Comparison of ENCODE assay signal across 8 cellular contexts in the genomic region with DNA sequence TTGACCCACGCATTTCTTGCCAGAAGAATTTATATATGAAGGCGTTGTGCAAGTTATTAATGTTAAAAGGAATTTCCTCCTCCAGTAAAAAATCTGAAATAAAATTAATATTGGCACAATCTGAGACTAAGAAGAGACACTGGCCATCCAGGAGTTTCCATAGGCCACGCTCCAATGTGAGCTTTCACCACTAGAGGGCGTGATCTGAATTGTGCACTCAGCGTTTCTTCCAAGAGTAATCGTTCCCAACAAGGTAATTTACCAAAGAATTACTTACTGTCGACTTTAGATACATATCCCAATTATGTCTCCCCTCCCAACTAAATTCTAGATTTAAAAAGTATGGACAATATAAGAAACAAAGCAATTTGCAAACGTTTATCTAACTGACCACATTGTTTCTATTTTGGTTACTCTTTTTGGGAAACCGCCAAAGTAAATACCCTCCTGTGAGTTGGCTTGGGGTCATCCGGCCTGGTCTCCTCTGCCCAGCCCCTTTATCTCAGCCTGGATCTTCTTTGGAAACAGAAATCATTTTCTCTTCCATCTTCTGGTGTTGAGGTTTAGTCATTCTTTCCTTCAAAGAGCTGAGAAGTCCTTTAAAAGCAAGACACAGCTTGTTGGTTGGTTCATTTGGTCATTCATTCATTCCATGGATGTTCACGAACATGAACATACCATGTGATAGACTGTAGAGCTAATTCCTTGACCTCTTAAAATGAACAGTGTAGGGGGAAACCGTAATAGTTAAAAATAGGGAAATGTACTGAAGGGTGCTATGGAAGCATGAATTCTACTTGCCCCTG.
A peak's percentile ranks its signal among the peaks of the same experiment; 100 is the strongest.
DNase-seq lines count a peak whose midpoint lies in the region; ATAC-seq and TF ChIP-seq lines count a peak whose summit lies in the region.

No MANE protein-coding gene starts in this region.

- no peaks in the 10 kb centered on the region for H3F3A ChIP-seq in SU-DHL-6 (ENCODE audit: insufficient read depth)

- H2AFZ ChIP-seq in SU-DHL-6 (ENCODE audit: low read depth, low read length, severe bottlenecking): no peak overlapping the region

- H3K9ac ChIP-seq in SU-DHL-6 (ENCODE audit: low read length): no peak overlapping the region

- H3K79me2 ChIP-seq in SU-DHL-6 (ENCODE audit: insufficient read depth, low read length): no peaks in the 10 kb centered on the region

- H3K36me3 ChIP-seq in SU-DHL-6 (ENCODE audit: low read length) (no peaks in the 10 kb centered on the region), brain microvascular endothelial cell (replicated peaks) (no peaks in the 10 kb centered on the region)

- in situ Hi-C loops in brain microvascular endothelial cell (cut with HindIII; ENCODE audit: low pct_ligation_motif_present, low sequenced_read_pairs): no loop called here

- H3K27me3 ChIP-seq in SU-DHL-6 (ENCODE audit: low read length): no peaks in the 10 kb centered on the region
- no peaks in the 10 kb centered on the region for H3K27me3 ChIP-seq in brain microvascular endothelial cell (replicated peaks)

- no peaks in the 10 kb centered on the region for H3K9me2 ChIP-seq in SU-DHL-6 (replicated peaks; ENCODE audit: insufficient read depth, low read length)

- H3K4me3 ChIP-seq in SU-DHL-6 (ENCODE audit: insufficient read depth, low read length, poor library complexity, severe bottlenecking) (no peak overlapping the region), brain microvascular endothelial cell (ENCODE audit: low read depth, low read length) (no peak overlapping the region)

- H3K27ac ChIP-seq in SU-DHL-6 (ENCODE audit: low read depth, low read length) (no peak overlapping the region), brain microvascular endothelial cell (no peak overlapping the region)

- ATAC-seq in HG03442 (IDR thresholded peaks at IDR 0.05; ENCODE audit: unreplicated experiment) (no peak), HG03135 (IDR thresholded peaks at IDR 0.05; ENCODE audit: unreplicated experiment) (no peak)

- DNase-seq in EH (ENCODE audit: low read depth) (peak; percentile 70), HuH-7 (ENCODE audit: low spot score) (peak; percentile 37), brain microvascular endothelial cell (peak; percentile 74), kidney glomerular epithelial cell (lab: John Stamatoyannopoulos, UW) (peak; percentile 23)
- peak; percentile 16 to 37 for DNase-seq in stimulated activated CD4-positive, alpha-beta T cell treated with anti-CD3 and anti-CD28 coated beads, Interleukin-4, amount 100 ng/mL, for 48 hours (ENCODE audit: low read depth in 2 of 2)

- TF ChIP-seq CTCF in SU-DHL-6 (IDR thresholded peaks at IDR 0.05; ENCODE audit: insufficient read depth, low read length, poor library complexity, severe bottlenecking) (peak; percentile 97), brain microvascular endothelial cell (IDR thresholded peaks at IDR 0.05; ENCODE audit: low read depth, low read length, missing control alignments) (peak; percentile 91)

- H3K9me3 ChIP-seq in SU-DHL-6 (ENCODE audit: insufficient read depth, low read length): no peaks in the 10 kb centered on the region

- no peak overlapping the region for H3K4me2 ChIP-seq in SU-DHL-6 (ENCODE audit: low read depth, low read length, poor library complexity, severe bottlenecking)

- no peaks in the 10 kb centered on the region for H4K20me1 ChIP-seq in SU-DHL-6 (ENCODE audit: low read depth, low read length)

Comparison
In these comparisons a context has a peak if more than half of its experiments do, and no peak if none do; other contexts are left out.
1. DNase-seq: peak in every context shown above with its lines; median percentile 74 in brain microvascular endothelial cell; 70 in EH; 37 in HuH-7; 26 in stimulated activated CD4-positive, alpha-beta T cell treated with anti-CD3 and anti-CD28 coated beads, Interleukin-4, amount 100 ng/mL, for 48 hours; 23 in kidney glomerular epithelial cell.